In genomic region chr18:3803350-3803749, GRCh38 we compare ENCODE assay signal across 4 cellular contexts.
"Had no signal": no experiment of that assay in that cellular context is flagged by ENCODE, and none has a peak within 500 bp of the region (broad histone marks: within the 10 kb centered on the region; RNA-seq: fewer than 3 reads in every experiment).

No MANE protein-coding gene starts in this region.

- H2AFZ ChIP-seq: GM23338 had no signal

- H3K4me2 ChIP-seq: GM23338 had no signal

- H3K4me3 ChIP-seq: GM23338 had no signal

- DNase-seq: H9, HCEC 1CT, KBM-7 had no signal

- ATAC-seq: GM23338 had no signal
